In the genomic region with DNA sequence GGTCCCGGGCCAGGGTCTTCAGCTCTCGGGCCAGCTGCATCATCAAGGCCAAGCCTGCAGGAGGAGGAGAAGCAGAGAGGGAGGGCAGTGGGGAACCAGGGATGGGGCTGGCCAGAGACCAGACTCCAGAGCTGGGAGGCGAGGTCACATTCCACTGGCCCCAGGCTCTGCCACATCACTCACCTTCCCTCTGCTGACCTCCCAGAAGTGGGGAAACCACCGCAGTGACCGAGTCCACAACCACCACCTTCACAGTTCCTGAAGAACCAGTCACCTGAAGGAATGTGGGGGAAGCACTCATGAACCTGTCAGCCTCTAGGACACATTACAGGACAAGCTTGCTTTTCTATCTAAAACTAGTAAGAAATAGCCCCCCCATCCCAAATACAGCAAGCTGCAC, we compare ENCODE assay signal across 32 cellular contexts. TPM values are rescaled to one million over a fixed set of nuclear protein-coding genes. Genes with fewer than 3 reads are reported as not detected.
"Had no signal": no experiment of that assay in that cellular context is flagged by ENCODE, and none has a peak within 500 bp of the region (broad histone marks: within the 10 kb centered on the region; RNA-seq: fewer than 3 reads in every experiment).

No MANE protein-coding gene starts in this region.

- H3K9me3 Mint-ChIP-seq: activated CD4-positive, alpha-beta memory T cell treated with anti-CD3 and anti-CD28 coated beads, Interleukin-2, amount 10 ng/mL, durations not matched to agents 7 days and 5 days; activated naive CD8-positive, alpha-beta T cell treated with anti-CD3 and anti-CD28 coated beads, Interleukin-2, amount 10 ng/mL, durations not matched to agents 7 days and 5 days; activated T-helper 17 cell treated with anti-CD3 and anti-CD28 coated beads, Interleukin-2, amount 50 U/mL, for 72 hours had no signal

- H3K4me1 Mint-ChIP-seq: activated T-helper 17 cell treated with anti-CD3 and anti-CD28 coated beads, Interleukin-2, amount 50 U/mL, for 72 hours had no signal

- H3K4me3 ChIP-seq: adrenal gland, breast epithelium, K562, SK-N-MC had no signal

- H3K9me3 ChIP-seq: adrenal gland, breast epithelium had no signal

- H3K27me3 ChIP-seq: adrenal gland, breast epithelium had no signal

- H3K36me3 ChIP-seq: breast epithelium had no signal

- H3K27ac Mint-ChIP-seq: activated CD4-positive, alpha-beta memory T cell treated with anti-CD3 and anti-CD28 coated beads, Interleukin-2, amount 10 ng/mL, durations not matched to agents 7 days and 5 days; activated CD4-positive, alpha-beta T cell treated with anti-CD3 and anti-CD28 coated beads for 36 hours; activated naive CD8-positive, alpha-beta T cell treated with anti-CD3 and anti-CD28 coated beads, Interleukin-2, amount 10 ng/mL, durations not matched to agents 7 days and 5 days had no signal

- ATAC-seq: activated CD4-positive, alpha-beta T cell treated with anti-CD3 and anti-CD28 coated beads for 36 hours; activated T-helper 17 cell treated with anti-CD3 and anti-CD28 coated beads, Interleukin-2, amount 50 U/mL, for 72 hours; K562; Panc1; Right ventricle myocardium inferior had no signal

- H3K4me1 ChIP-seq: adrenal gland, breast epithelium had no signal

- DNase-seq: activated CD4-positive, alpha-beta memory T cell treated with anti-CD3 and anti-CD28 coated beads, Interleukin-2, amount 10 ng/mL, durations not matched to agents 7 days and 5 days; activated CD4-positive, alpha-beta T cell treated with anti-CD3 and anti-CD28 coated beads for 36 hours; activated CD4-positive, alpha-beta T cell treated with anti-CD3 and anti-CD28 coated beads, Interleukin-2, amount 50 U/mL, for 1 hour; activated gamma-delta T cell; activated naive CD4-positive, alpha-beta T cell treated with anti-CD3 and anti-CD28 coated beads, Interleukin-2, amount 50 U/mL, for 16 hours; activated naive CD8-positive, alpha-beta T cell treated with anti-CD3 and anti-CD28 coated beads, Interleukin-2, amount 10 ng/mL, durations not matched to agents 7 days and 5 days; activated T-cell treated with anti-CD3 and anti-CD28 coated beads for 4 hours; activated T-cell treated with anti-CD3 and anti-CD28 coated beads, Interleukin-2, amount 50 U/mL, for 48 hours; anterior cingulate cortex; central memory CD4-positive, alpha-beta T cell; Karpas-422; NCI-H1048; NCI-H146; NCI-H187 treated with DMSO at 0.1 percent for 48 hours; NCI-H2171; NCI-H345; NCI-H510A; NCI-H526 treated with DMSO at 0.1 percent for 48 hours; NCI-H82; RPMI8226; T-helper 1 cell; WERI-Rb-1 had no signal

- H3K27me3 Mint-ChIP-seq: activated CD4-positive, alpha-beta memory T cell treated with anti-CD3 and anti-CD28 coated beads, Interleukin-2, amount 10 ng/mL, durations not matched to agents 7 days and 5 days; activated CD4-positive, alpha-beta T cell treated with anti-CD3 and anti-CD28 coated beads for 36 hours; activated naive CD8-positive, alpha-beta T cell treated with anti-CD3 and anti-CD28 coated beads, Interleukin-2, amount 10 ng/mL, durations not matched to agents 7 days and 5 days; activated T-helper 17 cell treated with anti-CD3 and anti-CD28 coated beads, Interleukin-2, amount 50 U/mL, for 72 hours had no signal

- H3K27ac ChIP-seq: adrenal gland, breast epithelium, SK-N-MC, WERI-Rb-1 had no signal

- H3K4me3 Mint-ChIP-seq: activated CD4-positive, alpha-beta memory T cell treated with anti-CD3 and anti-CD28 coated beads, Interleukin-2, amount 10 ng/mL, durations not matched to agents 7 days and 5 days; activated CD4-positive, alpha-beta T cell treated with anti-CD3 and anti-CD28 coated beads for 36 hours; activated naive CD8-positive, alpha-beta T cell treated with anti-CD3 and anti-CD28 coated beads, Interleukin-2, amount 10 ng/mL, durations not matched to agents 7 days and 5 days; activated T-helper 17 cell treated with anti-CD3 and anti-CD28 coated beads, Interleukin-2, amount 50 U/mL, for 72 hours had no signal

RNA-seq across cellular contexts. Expression of a gene that starts 18.1 kb away (rescaled TPM):
- total RNA-seq: activated CD4-positive, alpha-beta memory T cell treated with anti-CD3 and anti-CD28 coated beads, Interleukin-2, amount 10 ng/mL, durations not matched to agents 7 days and 5 days; activated CD4-positive, alpha-beta T cell treated with anti-CD3 and anti-CD28 coated beads for 36 hours; activated CD8-positive, alpha-beta memory T cell treated with anti-CD3 and anti-CD28 coated beads for 36 hours; activated naive CD8-positive, alpha-beta T cell treated with anti-CD3 and anti-CD28 coated beads, Interleukin-2, amount 10 ng/mL, durations not matched to agents 7 days and 5 days; activated T-helper 17 cell treated with anti-CD3 and anti-CD28 coated beads, Interleukin-2, amount 50 U/mL, for 72 hours; adrenal gland; breast epithelium; K562; OCI-LY7; Right ventricle myocardium inferior; T-helper 2 cell treated with Interferon-gamma antibody and Interleukin-4, amounts not matched to agents 100 ng/mL and 5 ng/mL, for 36 hours had no signal
- polyA plus RNA-seq: adrenal gland had no signal

RNA-seq across cellular contexts. Expression of a gene that starts 44.3 kb away (rescaled TPM):
- total RNA-seq: activated CD8-positive, alpha-beta memory T cell treated with anti-CD3 and anti-CD28 coated beads for 36 hours; activated T-helper 17 cell treated with anti-CD3 and anti-CD28 coated beads, Interleukin-2, amount 50 U/mL, for 72 hours; breast epithelium; K562; OCI-LY7 had no signal
- polyA plus RNA-seq: K562 had no signal
